ENCODE assay signal across 1 cellular context in genomic region chr10:96170212-96170611, GRCh38.
TF ChIP-seq lines count a peak whose summit lies in the region.

No MANE protein-coding gene starts in this region.

TF ChIP-seq in GM23338, 12 proteins besides CTCF, POLR2A, EP300 and RAD21 (continued from another document):
- no peak for TF ChIP-seq ZNF462 (CRISPR knock-in tag; IDR thresholded peaks at IDR 0.05)
- TF ChIP-seq JUNB (IDR thresholded peaks at IDR 0.05; ENCODE audit: unreplicated experiment) = no peak
- no peak for TF ChIP-seq EZH2 (IDR thresholded peaks at IDR 0.05; ENCODE audit: low read depth, unreplicated experiment)
- no peak for TF ChIP-seq ZNF331 (CRISPR knock-in tag; IDR thresholded peaks at IDR 0.05; ENCODE audit: low read depth)
- TF ChIP-seq POLR2AphosphoS5 (IDR thresholded peaks at IDR 0.05; ENCODE audit: low read depth) = no peak
- TF ChIP-seq ETS1 (IDR thresholded peaks at IDR 0.05) = no peak
- no peak for TF ChIP-seq ZNF114 (CRISPR knock-in tag; IDR thresholded peaks at IDR 0.05)
- TF ChIP-seq CREB1 (CRISPR knock-in tag; IDR thresholded peaks at IDR 0.05; ENCODE audit: low read depth) = no peak
